In the genomic region with DNA sequence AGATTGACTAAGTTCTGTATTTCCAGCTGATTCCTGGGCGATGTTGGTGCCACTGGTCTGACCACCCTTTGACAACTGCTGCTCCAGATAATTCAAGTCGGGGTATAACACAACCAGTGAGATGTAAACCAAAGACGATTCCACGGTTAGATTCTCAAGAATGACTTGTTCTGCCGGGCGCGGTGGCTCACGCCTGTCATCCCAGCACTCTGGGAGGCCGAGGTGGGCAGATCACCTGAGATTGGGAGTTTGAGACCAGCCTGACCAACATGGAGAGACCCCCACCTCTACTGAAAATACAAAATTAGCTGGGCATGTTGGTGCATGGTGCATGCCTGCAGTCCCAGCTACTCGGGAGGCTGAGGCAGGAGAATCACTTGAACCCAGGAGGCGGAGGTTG, we compare ENCODE assay signal across 4 cellular contexts. TPM values are rescaled to one million over a fixed set of nuclear protein-coding genes. Genes with fewer than 3 reads are reported as not detected.
"Had no signal": no experiment of that assay in that cellular context is flagged by ENCODE, and none has a peak within 500 bp of the region (broad histone marks: within the 10 kb centered on the region; RNA-seq: fewer than 3 reads in every experiment).

No MANE protein-coding gene starts in this region.

RNA-seq across cellular contexts. Expression of gene NLRP2, which starts 23.4 kb away (rescaled TPM):
- total RNA-seq: LHCN-M2, M059J, MCF 10A, NCI-H460 had no signal

RNA-seq across cellular contexts. Expression of gene NLRP7, which starts 42.2 kb away (rescaled TPM):
- total RNA-seq: LHCN-M2, M059J, MCF 10A, NCI-H460 had no signal

RNA-seq across cellular contexts. Expression of gene GP6, which starts 48.5 kb away (rescaled TPM):
- total RNA-seq: LHCN-M2, M059J, MCF 10A had no signal
